In genomic region chr5:173671121-173671949, GRCh38 we compare ENCODE assay signal across 1 cellular context.
A peak's percentile ranks its signal among the peaks of the same experiment; 100 is the strongest.
TF ChIP-seq lines count a peak whose summit lies in the region.

No MANE protein-coding gene starts in this region.

TF ChIP-seq in K562, 482 proteins besides CTCF, POLR2A, EP300 and RAD21 (continued from another document and continues in another):
- TF ChIP-seq, protein P1, sequence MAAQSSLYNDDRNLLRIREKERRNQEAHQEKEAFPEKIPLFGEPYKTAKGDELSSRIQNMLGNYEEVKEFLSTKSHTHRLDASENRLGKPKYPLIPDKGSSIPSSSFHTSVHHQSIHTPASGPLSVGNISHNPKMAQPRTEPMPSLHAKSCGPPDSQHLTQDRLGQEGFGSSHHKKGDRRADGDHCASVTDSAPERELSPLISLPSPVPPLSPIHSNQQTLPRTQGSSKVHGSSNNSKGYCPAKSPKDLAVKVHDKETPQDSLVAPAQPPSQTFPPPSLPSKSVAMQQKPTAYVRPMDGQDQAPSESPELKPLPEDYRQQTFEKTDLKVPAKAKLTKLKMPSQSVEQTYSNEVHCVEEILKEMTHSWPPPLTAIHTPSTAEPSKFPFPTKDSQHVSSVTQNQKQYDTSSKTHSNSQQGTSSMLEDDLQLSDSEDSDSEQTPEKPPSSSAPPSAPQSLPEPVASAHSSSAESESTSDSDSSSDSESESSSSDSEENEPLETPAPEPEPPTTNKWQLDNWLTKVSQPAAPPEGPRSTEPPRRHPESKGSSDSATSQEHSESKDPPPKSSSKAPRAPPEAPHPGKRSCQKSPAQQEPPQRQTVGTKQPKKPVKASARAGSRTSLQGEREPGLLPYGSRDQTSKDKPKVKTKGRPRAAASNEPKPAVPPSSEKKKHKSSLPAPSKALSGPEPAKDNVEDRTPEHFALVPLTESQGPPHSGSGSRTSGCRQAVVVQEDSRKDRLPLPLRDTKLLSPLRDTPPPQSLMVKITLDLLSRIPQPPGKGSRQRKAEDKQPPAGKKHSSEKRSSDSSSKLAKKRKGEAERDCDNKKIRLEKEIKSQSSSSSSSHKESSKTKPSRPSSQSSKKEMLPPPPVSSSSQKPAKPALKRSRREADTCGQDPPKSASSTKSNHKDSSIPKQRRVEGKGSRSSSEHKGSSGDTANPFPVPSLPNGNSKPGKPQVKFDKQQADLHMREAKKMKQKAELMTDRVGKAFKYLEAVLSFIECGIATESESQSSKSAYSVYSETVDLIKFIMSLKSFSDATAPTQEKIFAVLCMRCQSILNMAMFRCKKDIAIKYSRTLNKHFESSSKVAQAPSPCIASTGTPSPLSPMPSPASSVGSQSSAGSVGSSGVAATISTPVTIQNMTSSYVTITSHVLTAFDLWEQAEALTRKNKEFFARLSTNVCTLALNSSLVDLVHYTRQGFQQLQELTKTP (IDR thresholded peaks at IDR 0.05; ENCODE audit: low read depth in 1 of 2, partially characterized antibody in 2 of 2): no peak
- TF ChIP-seq BMI1 (IDR thresholded peaks at IDR 0.05; ENCODE audit: low read length) (no peak), KDM5B (IDR thresholded peaks at IDR 0.05; ENCODE audit: insufficient replicate concordance, low read depth, low read length) (no peak), ZNF75A (CRISPR knock-in tag; IDR thresholded peaks at IDR 0.05) (peak; percentile 50; the same call in 1 of the 2 replicates), THRB (CRISPR knock-in tag; conservative IDR thresholded peaks at IDR 0.05) (no peak; the same call in 1 of the 2 replicates), DPF2 (IDR thresholded peaks at IDR 0.05) (peak; percentile 75), TEAD1 (CRISPR knock-in tag; IDR thresholded peaks at IDR 0.05) (peak in 1 of 2 experiments; percentile 24; a peak in 1 of 4 replicates), SOX6 (IDR thresholded peaks at IDR 0.05) (0 out of 2 replicates have a peak, but pooled peaks have one; percentile 57), ZBTB9 (CRISPR knock-in tag; IDR thresholded peaks at IDR 0.05) (peak; percentile 79), EZH2 (IDR thresholded peaks at IDR 0.05; ENCODE audit: borderline replicate concordance, low read depth, low read length) (no peak), ZNF184 (CRISPR knock-in tag; IDR thresholded peaks at IDR 0.05) (no peak), GABPA (tag; conservative IDR thresholded peaks at IDR 0.05; ENCODE audit: low read depth) (peak; percentile 23; the same call in 1 of the 2 replicates), RBM39 (optimal IDR thresholded peaks at IDR 0.05; ENCODE audit: low read depth, low read length) (no peak), HSF4 (CRISPR knock-in tag; IDR thresholded peaks at IDR 0.05; ENCODE audit: borderline replicate concordance) (no peak; the same call in 1 of the 2 replicates), TARDBP (IDR thresholded peaks at IDR 0.05) (0 out of 2 replicates have a peak, but pooled peaks have one; percentile 23), ZNF592 (IDR thresholded peaks at IDR 0.05) (peak; percentile 83), PTTG1 (tag; IDR thresholded peaks at IDR 0.05; ENCODE audit: low read depth) (peak; percentile 69), FOXK1 (CRISPR knock-in tag; IDR thresholded peaks at IDR 0.05; ENCODE audit: borderline replicate concordance) (no peak), EHMT2 (IDR thresholded peaks at IDR 0.05) (no peak), ZNF133 (CRISPR knock-in tag; IDR thresholded peaks at IDR 0.05) (no peak), KDM1A (IDR thresholded peaks at IDR 0.05) (peak; percentile 34 to 37; a peak in 2 of 4 replicates), CBX8 (IDR thresholded peaks at IDR 0.05; ENCODE audit: borderline replicate concordance, extremely low read depth, low read depth, low read length, poor library complexity, severe bottlenecking) (no peak), CBFB (CRISPR knock-in tag; IDR thresholded peaks at IDR 0.05) (no peak), ATF3 (IDR thresholded peaks at IDR 0.05) (peak; percentile 78; the same call in 1 of the 2 replicates), ATF3 (CRISPR knock-in tag; conservative IDR thresholded peaks at IDR 0.05) (no peak), SMARCA5 (IDR thresholded peaks at IDR 0.05) (peak; percentile 98; the same call in 1 of the 2 replicates), TBL1XR1 (IDR thresholded peaks at IDR 0.05; ENCODE audit: low read length in 2 of 2) (no peak), ZNF76 (CRISPR knock-in tag; IDR thresholded peaks at IDR 0.05; ENCODE audit: borderline replicate concordance) (peak; percentile 80), ATF6 (CRISPR knock-in tag; IDR thresholded peaks at IDR 0.05) (no peak), THAP12 (CRISPR knock-in tag; IDR thresholded peaks at IDR 0.05) (no peak), RBM34 (IDR thresholded peaks at IDR 0.05; ENCODE audit: borderline replicate concordance, insufficient read depth, low read length) (no peak), POLR2AphosphoS5 (IDR thresholded peaks at IDR 0.05; ENCODE audit: control insufficient read depth, insufficient read depth, low read depth, low read length) (no peak), JUNB (CRISPR knock-in tag; conservative IDR thresholded peaks at IDR 0.05) (no peak), SMARCC2 (IDR thresholded peaks at IDR 0.05; ENCODE audit: low read depth) (peak; percentile 29; the same call in 1 of the 2 replicates), ZNF143 (CRISPR knock-in tag; IDR thresholded peaks at IDR 0.05) (no peak), ZZZ3 (IDR thresholded peaks at IDR 0.05) (no peak), HIVEP1 (CRISPR knock-in tag; IDR thresholded peaks at IDR 0.05) (peak; percentile 6; the same call in 1 of the 2 replicates)
- TF ChIP-seq, protein P2, sequence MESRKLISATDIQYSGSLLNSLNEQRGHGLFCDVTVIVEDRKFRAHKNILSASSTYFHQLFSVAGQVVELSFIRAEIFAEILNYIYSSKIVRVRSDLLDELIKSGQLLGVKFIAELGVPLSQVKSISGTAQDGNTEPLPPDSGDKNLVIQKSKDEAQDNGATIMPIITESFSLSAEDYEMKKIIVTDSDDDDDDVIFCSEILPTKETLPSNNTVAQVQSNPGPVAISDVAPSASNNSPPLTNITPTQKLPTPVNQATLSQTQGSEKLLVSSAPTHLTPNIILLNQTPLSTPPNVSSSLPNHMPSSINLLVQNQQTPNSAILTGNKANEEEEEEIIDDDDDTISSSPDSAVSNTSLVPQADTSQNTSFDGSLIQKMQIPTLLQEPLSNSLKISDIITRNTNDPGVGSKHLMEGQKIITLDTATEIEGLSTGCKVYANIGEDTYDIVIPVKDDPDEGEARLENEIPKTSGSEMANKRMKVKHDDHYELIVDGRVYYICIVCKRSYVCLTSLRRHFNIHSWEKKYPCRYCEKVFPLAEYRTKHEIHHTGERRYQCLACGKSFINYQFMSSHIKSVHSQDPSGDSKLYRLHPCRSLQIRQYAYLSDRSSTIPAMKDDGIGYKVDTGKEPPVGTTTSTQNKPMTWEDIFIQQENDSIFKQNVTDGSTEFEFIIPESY (CRISPR knock-in tag; IDR thresholded peaks at IDR 0.05): no peak
- TF ChIP-seq, protein P3, sequence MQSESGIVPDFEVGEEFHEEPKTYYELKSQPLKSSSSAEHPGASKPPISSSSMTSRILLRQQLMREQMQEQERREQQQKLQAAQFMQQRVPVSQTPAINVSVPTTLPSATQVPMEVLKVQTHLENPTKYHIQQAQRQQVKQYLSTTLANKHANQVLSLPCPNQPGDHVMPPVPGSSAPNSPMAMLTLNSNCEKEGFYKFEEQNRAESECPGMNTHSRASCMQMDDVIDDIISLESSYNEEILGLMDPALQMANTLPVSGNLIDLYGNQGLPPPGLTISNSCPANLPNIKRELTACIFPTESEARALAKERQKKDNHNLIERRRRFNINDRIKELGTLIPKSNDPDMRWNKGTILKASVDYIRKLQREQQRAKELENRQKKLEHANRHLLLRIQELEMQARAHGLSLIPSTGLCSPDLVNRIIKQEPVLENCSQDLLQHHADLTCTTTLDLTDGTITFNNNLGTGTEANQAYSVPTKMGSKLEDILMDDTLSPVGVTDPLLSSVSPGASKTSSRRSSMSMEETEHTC (IDR thresholded peaks at IDR 0.05): peak; percentile 71; the same call in 1 of the 2 replicates
- TF ChIP-seq, protein P4, sequence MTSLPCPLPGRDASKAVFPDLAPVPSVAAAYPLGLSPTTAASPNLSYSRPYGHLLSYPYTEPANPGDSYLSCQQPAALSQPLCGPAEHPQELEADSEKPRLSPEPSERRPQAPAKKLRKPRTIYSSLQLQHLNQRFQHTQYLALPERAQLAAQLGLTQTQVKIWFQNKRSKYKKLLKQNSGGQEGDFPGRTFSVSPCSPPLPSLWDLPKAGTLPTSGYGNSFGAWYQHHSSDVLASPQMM (CRISPR knock-in tag; IDR thresholded peaks at IDR 0.05): no peak
- TF ChIP-seq, protein P5, sequence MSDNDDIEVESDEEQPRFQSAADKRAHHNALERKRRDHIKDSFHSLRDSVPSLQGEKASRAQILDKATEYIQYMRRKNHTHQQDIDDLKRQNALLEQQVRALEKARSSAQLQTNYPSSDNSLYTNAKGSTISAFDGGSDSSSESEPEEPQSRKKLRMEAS (CRISPR knock-in tag; IDR thresholded peaks at IDR 0.05): no peak
